Comparison of ENCODE assay signal across 8 cellular contexts in genomic region chr7:75756340-75757297, GRCh38. TPM values are rescaled to one million over a fixed set of nuclear protein-coding genes. Genes with fewer than 3 reads are reported as not detected.
DNase-seq lines count a peak whose midpoint lies in the region; ATAC-seq lines count a peak whose summit lies in the region.

No MANE protein-coding gene starts in this region.

- no peak overlapping the region for H3K4me3 Mint-ChIP-seq in naive thymus-derived CD8-positive, alpha-beta T cell

- H3K27me3 Mint-ChIP-seq in naive thymus-derived CD8-positive, alpha-beta T cell = no peaks in the 10 kb centered on the region

- peak overlapping the region in 1 of 10 donors; percentile 34 for H3K27ac Mint-ChIP-seq in naive thymus-derived CD8-positive, alpha-beta T cell

- peaks cover 0 to under 1% (median 0%) of the 10 kb centered on the region in 4 donors for H3K4me1 Mint-ChIP-seq in naive thymus-derived CD8-positive, alpha-beta T cell

- DNase-seq in NCI-H2107 treated with DMSO at 0.1 percent for 48 hours (lab: John Stamatoyannopoulos, UW; ENCODE audit: unreplicated experiment) = peak; percentile 22
- no peak for DNase-seq in NCI-H2107 (lab: John Stamatoyannopoulos, UW)
- peak; percentile 53 for DNase-seq in NCI-H748 (lab: John Stamatoyannopoulos, UW; ENCODE audit: unreplicated experiment)
- peak; percentile 81 for DNase-seq in dermis blood vessel endothelial cell
- DNase-seq in pulmonary artery endothelial cell (ENCODE audit: low read depth, low spot score) = peak; percentile 26
- no peak for DNase-seq in naive thymus-derived CD8-positive, alpha-beta T cell

- H3K36me3 Mint-ChIP-seq in naive thymus-derived CD8-positive, alpha-beta T cell = no peaks in the 10 kb centered on the region

- POLR2A ChIA-PET in naive thymus-derived CD8-positive, alpha-beta T cell (lab: Charles Lee) = interaction anchor here (1.7 kb wide), 1 partner anchor 17 kb away, joined by 5 read pairs; the partner anchor contains the start of gene HIP1

- ATAC-seq in GM19035 (IDR thresholded peaks at IDR 0.05; ENCODE audit: unreplicated experiment) = no peak
- ATAC-seq in naive thymus-derived CD8-positive, alpha-beta T cell = no peak
- no peak for ATAC-seq in GM21825 (IDR thresholded peaks at IDR 0.05; ENCODE audit: unreplicated experiment)

- H3K9me3 Mint-ChIP-seq in naive thymus-derived CD8-positive, alpha-beta T cell = no peaks in the 10 kb centered on the region

RNA-seq across cellular contexts. Expression of gene CCL26, which starts 15.4 kb away (rescaled TPM):
- not detected in 2 replicates for total RNA-seq in dermis blood vessel endothelial cell
- total RNA-seq in pulmonary artery endothelial cell = not detected in 2 replicates
- total RNA-seq in naive thymus-derived CD8-positive, alpha-beta T cell = not detected
- polyA plus RNA-seq in naive thymus-derived CD8-positive, alpha-beta T cell = not detected

RNA-seq across cellular contexts. Expression of gene HIP1, which starts 17.9 kb away (rescaled TPM):
- total RNA-seq in dermis blood vessel endothelial cell (60.2 and 79.1 TPM in 2 replicates), pulmonary artery endothelial cell (15.6 and 32.2 TPM in 2 replicates)
- 1 to 10 TPM; 1.6 to 2.1 TPM for total RNA-seq in naive thymus-derived CD8-positive, alpha-beta T cell
- 1 to 10 TPM in 1 of 3 donors, under 1 TPM in 2; 0.13 to 2.0 (median 0.34) TPM for polyA plus RNA-seq in naive thymus-derived CD8-positive, alpha-beta T cell

RNA-seq across cellular contexts. Expression of gene CCL24, which starts 57.0 kb away (rescaled TPM):
- total RNA-seq in dermis blood vessel endothelial cell = not detected in 2 replicates
- total RNA-seq in pulmonary artery endothelial cell = not detected in 2 replicates
- total RNA-seq in naive thymus-derived CD8-positive, alpha-beta T cell = not detected
- not detected for polyA plus RNA-seq in naive thymus-derived CD8-positive, alpha-beta T cell

Comparison
In these comparisons a context has a peak if more than half of its experiments do, and no peak if none do; other contexts are left out.
1. DNase-seq: peak in NCI-H2107 treated with DMSO at 0.1 percent for 48 hours (single experiment), NCI-H748 (single experiment), dermis blood vessel endothelial cell (single experiment) and pulmonary artery endothelial cell (single experiment); none in NCI-H2107 (single experiment) and naive thymus-derived CD8-positive, alpha-beta T cell (0 of 10).